In genomic region chr5:175867587-175868347, GRCh38 we compare ENCODE assay signal across 9 cellular contexts. TPM values are rescaled to one million over a fixed set of nuclear protein-coding genes. Genes with fewer than 3 reads are reported as not detected.
DNase-seq lines count a peak whose midpoint lies in the region; ATAC-seq lines count a peak whose summit lies in the region.
"Had no signal": no experiment of that assay in that cellular context is flagged by ENCODE, and none has a peak within 500 bp of the region (broad histone marks: within the 10 kb centered on the region; RNA-seq: fewer than 3 reads in every experiment).

No MANE protein-coding gene starts in this region.

- peaks cover 0 to 2% of the 10 kb centered on the region in 2 donors for H3K9me3 Mint-ChIP-seq in activated T-cell treated with anti-CD3 and anti-CD28 coated beads, Interleukin-2, amount 50 U/mL, for 72 hours
- H3K9me3 Mint-ChIP-seq in activated T-cell treated with anti-CD3 and anti-CD28 coated beads, Interleukin-2, amount 50 U/mL, for 24 hours, result no peaks in the 10 kb centered on the region

- no peak for ATAC-seq in activated T-cell treated with anti-CD3 and anti-CD28 coated beads, Interleukin-2, amount 50 U/mL, for 72 hours (replicated peaks in 1 of 2)
- no peak for ATAC-seq in GM21619 (IDR thresholded peaks at IDR 0.05; ENCODE audit: unreplicated experiment)
- ATAC-seq in HG03432 (IDR thresholded peaks at IDR 0.05; ENCODE audit: unreplicated experiment), result no peak

- H3K27me3 Mint-ChIP-seq in activated T-cell treated with anti-CD3 and anti-CD28 coated beads, Interleukin-2, amount 50 U/mL, for 72 hours (ENCODE audit: low read depth), result peaks cover 14% of the 10 kb centered on the region
- peaks cover 16% of the 10 kb centered on the region for H3K27me3 Mint-ChIP-seq in activated T-cell treated with anti-CD3 and anti-CD28 coated beads, Interleukin-2, amount 50 U/mL, for 24 hours

- peak; percentile 8 to 10 for DNase-seq in activated T-cell treated with anti-CD3 and anti-CD28 coated beads, Interleukin-2, amount 50 U/mL, for 72 hours
- no peak for DNase-seq in activated T-cell treated with anti-CD3 and anti-CD28 coated beads, Interleukin-2, amount 50 U/mL, for 24 hours
- DNase-seq in NCI-H1694 treated with DMSO at 0.1 percent for 48 hours (lab: John Stamatoyannopoulos, UW) (peak; percentile 84), cerebellar cortex (ENCODE audit: low spot score) (peak; percentile 86), superior temporal gyrus (ENCODE audit: extremely low spot score) (peak; percentile 43), A172 (ENCODE audit: low spot score) (no peak)
- DNase-seq: MM.1S had no signal

- peaks cover 3% of the 10 kb centered on the region for H3K4me1 Mint-ChIP-seq in activated T-cell treated with anti-CD3 and anti-CD28 coated beads, Interleukin-2, amount 50 U/mL, for 72 hours (ENCODE audit: low read depth)
- H3K4me1 Mint-ChIP-seq in activated T-cell treated with anti-CD3 and anti-CD28 coated beads, Interleukin-2, amount 50 U/mL, for 24 hours (ENCODE audit: low read depth), result peaks cover 4% of the 10 kb centered on the region

- H3K36me3 Mint-ChIP-seq in activated T-cell treated with anti-CD3 and anti-CD28 coated beads, Interleukin-2, amount 50 U/mL, for 72 hours (ENCODE audit: insufficient read depth in 2 of 2), result no peaks in the 10 kb centered on the region
- H3K36me3 Mint-ChIP-seq in activated T-cell treated with anti-CD3 and anti-CD28 coated beads, Interleukin-2, amount 50 U/mL, for 24 hours (ENCODE audit: low read depth), result no peaks in the 10 kb centered on the region

- no peak overlapping the region for H3K27ac Mint-ChIP-seq in activated T-cell treated with anti-CD3 and anti-CD28 coated beads, Interleukin-2, amount 50 U/mL, for 72 hours
- H3K27ac Mint-ChIP-seq in activated T-cell treated with anti-CD3 and anti-CD28 coated beads, Interleukin-2, amount 50 U/mL, for 24 hours, result no peak overlapping the region

- no peak overlapping the region for H3K4me3 Mint-ChIP-seq in activated T-cell treated with anti-CD3 and anti-CD28 coated beads, Interleukin-2, amount 50 U/mL, for 72 hours
- H3K4me3 Mint-ChIP-seq in activated T-cell treated with anti-CD3 and anti-CD28 coated beads, Interleukin-2, amount 50 U/mL, for 24 hours, result no peak overlapping the region

RNA-seq across cellular contexts. Expression of gene CPLX2, which starts 3.6 kb away (rescaled TPM):
- not detected for total RNA-seq in activated T-cell treated with anti-CD3 and anti-CD28 coated beads, Interleukin-2, amount 50 U/mL, for 72 hours
- not detected in 2 replicates for total RNA-seq in A172 (2014; rRNA removed; shearing (Covaris generic))

Comparison
In these comparisons a context has a peak if more than half of its experiments do, and no peak if none do; other contexts are left out.
1. DNase-seq: peak in activated T-cell treated with anti-CD3 and anti-CD28 coated beads, Interleukin-2, amount 50 U/mL, for 72 hours (2 of 2), NCI-H1694 treated with DMSO at 0.1 percent for 48 hours (single experiment), cerebellar cortex (single experiment) and superior temporal gyrus (single experiment); none in activated T-cell treated with anti-CD3 and anti-CD28 coated beads, Interleukin-2, amount 50 U/mL, for 24 hours (single experiment) and A172 (single experiment).